27 cellular contexts compared by ENCODE assay signal in the genomic region with DNA sequence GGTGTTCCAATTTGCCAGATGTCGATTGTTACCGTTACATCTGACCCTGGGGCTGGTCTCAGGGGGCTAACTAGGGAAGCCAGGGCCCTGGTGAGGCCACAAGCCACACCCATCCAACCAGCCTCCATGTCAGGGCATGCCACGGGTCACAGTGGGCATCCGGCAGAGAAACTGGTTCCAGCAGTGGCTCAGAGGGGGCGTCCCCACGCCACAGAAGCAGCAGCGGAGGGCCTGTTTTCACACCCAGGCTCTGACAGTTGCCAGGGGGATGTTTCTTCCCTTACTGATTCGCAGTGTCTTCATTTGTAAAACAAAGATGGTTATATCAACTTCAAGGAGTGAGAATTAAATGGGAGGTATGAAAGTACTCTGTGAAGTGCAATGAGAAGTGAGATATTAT.
"Had no signal": no experiment of that assay in that cellular context is flagged by ENCODE, and none has a peak within 500 bp of the region (broad histone marks: within the 10 kb centered on the region; RNA-seq: fewer than 3 reads in every experiment).

No MANE protein-coding gene starts in this region.

- H3K9me3 Mint-ChIP-seq: stimulated activated memory B cell treated with anti-CD40 and anti-IgM and Interleukin-4, amounts not matched to agents 10 μg/mL and 1 μg/mL and 100 μg/mL, for 72 hours had no signal

- H3K4me3 ChIP-seq: adrenal gland, body of pancreas, colonic mucosa, gastroesophageal sphincter, skin epidermis, suprapubic skin, tibial artery had no signal

- H3K4me1 ChIP-seq: adrenal gland, colonic mucosa, suprapubic skin had no signal

- H3K36me3 Mint-ChIP-seq: activated naive CD8-positive, alpha-beta T cell treated with anti-CD3 and anti-CD28 coated beads for 36 hours; immature natural killer cell; stimulated activated memory B cell treated with anti-CD40 and anti-IgM and Interleukin-4, amounts not matched to agents 10 μg/mL and 1 μg/mL and 100 μg/mL, for 72 hours; T-cell had no signal

- H3K27ac Mint-ChIP-seq: activated naive CD4-positive, alpha-beta T cell treated with anti-CD3 and anti-CD28 coated beads for 36 hours; activated naive CD8-positive, alpha-beta T cell treated with anti-CD3 and anti-CD28 coated beads for 36 hours; activated T-cell treated with anti-CD3 and anti-CD28 coated beads, Interleukin-2, amount 50 U/mL, for 72 hours; immature natural killer cell; nephron; stimulated activated memory B cell treated with anti-CD40 and anti-IgM and Interleukin-4, amounts not matched to agents 10 μg/mL and 1 μg/mL and 100 μg/mL, for 72 hours; T-cell had no signal

- H3K4me3 Mint-ChIP-seq: activated naive CD4-positive, alpha-beta T cell treated with anti-CD3 and anti-CD28 coated beads for 36 hours; activated naive CD8-positive, alpha-beta T cell treated with anti-CD3 and anti-CD28 coated beads for 36 hours; activated T-cell treated with anti-CD3 and anti-CD28 coated beads, Interleukin-2, amount 50 U/mL, for 72 hours; immature natural killer cell; nephron; stimulated activated memory B cell treated with anti-CD40 and anti-IgM and Interleukin-4, amounts not matched to agents 10 μg/mL and 1 μg/mL and 100 μg/mL, for 72 hours; T-cell had no signal

- DNase-seq: activated CD4-positive, alpha-beta T cell treated with anti-CD3 and anti-CD28 coated beads for 4 hours; activated CD4-positive, alpha-beta T cell treated with anti-CD3 and anti-CD28 coated beads, Interleukin-2, amount 50 U/mL, for 4 hours; activated CD4-positive, CD25-positive, alpha-beta regulatory T cell; activated naive CD4-positive, alpha-beta T cell treated with anti-CD3 and anti-CD28 coated beads for 36 hours; activated naive CD8-positive, alpha-beta T cell treated with anti-CD3 and anti-CD28 coated beads for 36 hours; activated T-cell treated with anti-CD3 and anti-CD28 coated beads for 4 hours; activated T-cell treated with anti-CD3 and anti-CD28 coated beads, Interleukin-2, amount 50 U/mL, for 72 hours; adrenal gland; body of pancreas; cerebellar nuclear complex; colonic mucosa; effector CD8-positive, alpha-beta T cell; hippocampal formation; immature natural killer cell; kidney; mesenchymal stem cell; stimulated activated CD4-positive, alpha-beta T cell treated with anti-CD3 and anti-CD28 coated beads, Interleukin-12 subunit alpha, Interleukin-12 subunit beta, amount 100 ng/mL, for 4 hours; stimulated activated CD4-positive, alpha-beta T cell treated with anti-CD3 and anti-CD28 coated beads, Interleukin-4, amount 100 ng/mL, for 24 hours; T-cell; tibial artery had no signal

- ATAC-seq: activated T-cell treated with anti-CD3 and anti-CD28 coated beads, Interleukin-2, amount 50 U/mL, for 72 hours; body of pancreas; gastroesophageal sphincter; sciatic nerve; stimulated activated memory B cell treated with anti-CD40 and anti-IgM and Interleukin-4, amounts not matched to agents 10 μg/mL and 1 μg/mL and 100 μg/mL, for 72 hours; T-cell had no signal

- H3K36me3 ChIP-seq: adrenal gland, colonic mucosa, gastroesophageal sphincter, neutrophil, suprapubic skin, tibial artery had no signal

- H3K4me1 Mint-ChIP-seq: activated naive CD8-positive, alpha-beta T cell treated with anti-CD3 and anti-CD28 coated beads for 36 hours; immature natural killer cell; stimulated activated memory B cell treated with anti-CD40 and anti-IgM and Interleukin-4, amounts not matched to agents 10 μg/mL and 1 μg/mL and 100 μg/mL, for 72 hours; T-cell had no signal

- H3K27me3 ChIP-seq: adrenal gland, body of pancreas, colonic mucosa, gastroesophageal sphincter, tibial artery had no signal

- H3K27ac ChIP-seq: adrenal gland, body of pancreas, colonic mucosa, gastroesophageal sphincter, neutrophil, skin epidermis, suprapubic skin, tibial artery had no signal

- H3K9me3 ChIP-seq: adrenal gland, body of pancreas, colonic mucosa, gastroesophageal sphincter, neutrophil, suprapubic skin, tibial artery had no signal
